ENCODE assay signal across 13 cellular contexts in the genomic region with DNA sequence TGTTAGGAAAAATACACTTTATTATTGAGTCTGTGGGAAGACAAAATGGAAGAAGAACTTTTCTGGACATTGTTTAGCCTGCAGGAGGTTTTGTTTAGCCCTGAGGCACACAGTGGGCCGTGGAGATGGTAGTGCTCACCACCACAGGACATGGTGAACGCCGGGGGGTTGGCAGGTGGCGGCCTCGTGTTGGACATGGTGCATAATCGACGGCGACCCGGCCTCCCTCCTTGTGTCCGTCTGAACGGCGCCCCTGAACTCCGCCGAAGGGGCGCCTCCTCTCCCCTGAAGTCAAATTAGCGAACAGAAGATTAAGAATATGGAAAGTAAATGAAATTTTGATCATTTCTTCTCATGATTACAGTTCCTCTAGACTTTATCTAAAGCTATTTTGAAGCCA.
"Had no signal": no experiment of that assay in that cellular context is flagged by ENCODE, and none has a peak within 500 bp of the region (broad histone marks: within the 10 kb centered on the region; RNA-seq: fewer than 3 reads in every experiment).

No MANE protein-coding gene starts in this region.

- H3K27ac Mint-ChIP-seq: immature natural killer cell, natural killer cell, progenitor cell of endocrine pancreas, T-helper 17 cell, WTC11 had no signal

- DNase-seq: dermis blood vessel endothelial cell, immature natural killer cell, mesenchymal stem cell, natural killer cell, occipital lobe, right cardiac atrium, SHP77 treated with DMSO at 0.1 percent for 48 hours, small intestine, T-helper 17 cell, testis had no signal

- H3K4me3 Mint-ChIP-seq: immature natural killer cell, natural killer cell, WTC11 had no signal

- H3K9me3 ChIP-seq: testis had no signal

- H3K27ac ChIP-seq: epithelial cell of prostate, testis had no signal

- H3K36me3 Mint-ChIP-seq: immature natural killer cell, natural killer cell, WTC11 had no signal

- H3K4me1 Mint-ChIP-seq: immature natural killer cell, natural killer cell, WTC11 had no signal

- H3K27me3 ChIP-seq: testis had no signal

- H3K4me3 ChIP-seq: testis had no signal

- H3K9me3 Mint-ChIP-seq: natural killer cell had no signal
